ENCODE assay signal across 27 cellular contexts in genomic region chr18:48904847-48905394, GRCh38.
"Had no signal": no experiment of that assay in that cellular context is flagged by ENCODE, and none has a peak within 500 bp of the region (broad histone marks: within the 10 kb centered on the region; RNA-seq: fewer than 3 reads in every experiment).

No MANE protein-coding gene starts in this region.

- H3K9me3 ChIP-seq: neutrophil, pancreas, prostate gland, thyroid gland had no signal

- H3K4me1 ChIP-seq: prostate gland had no signal

- H3K36me3 ChIP-seq: breast epithelium, neutrophil, pancreas, prostate gland, stomach, thyroid gland, WERI-Rb-1 had no signal

- DNase-seq: activated CD4-positive, alpha-beta memory T cell treated with anti-CD3 and anti-CD28 coated beads for 36 hours; activated CD4-positive, alpha-beta T cell treated with anti-CD3 and anti-CD28 coated beads, Interleukin-2, amount 10 ng/mL, durations not matched to agents 24 days and 14 days; activated CD8-positive, alpha-beta memory T cell treated with anti-CD3 and anti-CD28 coated beads, Interleukin-2, amount 50 U/mL, for 4 hours; activated gamma-delta T cell treated with Interleukin-2 at 50 U/mL for 16 hours; effector memory CD8-positive, alpha-beta T cell; hippocampal formation; kidney; left colon; naive B cell; nephron progenitor cell; retina; stimulated activated CD4-positive, alpha-beta T cell treated with anti-CD3 and anti-CD28 coated beads, Interleukin-15, amount 100 ng/mL, for 24 hours; stimulated activated CD4-positive, alpha-beta T cell treated with anti-CD3 and anti-CD28 coated beads, Interleukin-2, amount 100 ng/mL, for 24 hours; stimulated activated naive B cell treated with anti-CD40 and anti-IgM and Interleukin-4, amounts not matched to agents 10 μg/mL and 1 μg/mL and 100 μg/mL, for 72 hours; stomach; T-helper 17 cell; T1000; thyroid gland; WERI-Rb-1 had no signal

- H3K27me3 ChIP-seq: breast epithelium, dorsolateral prefrontal cortex, neutrophil, pancreas, stomach, thyroid gland had no signal

- ATAC-seq: activated CD4-positive, CD25-positive, alpha-beta regulatory T cell treated with anti-CD3 and anti-CD28 coated beads, Interleukin-2, amount 50 U/mL, for 24 hours; activated naive CD4-positive, alpha-beta T cell treated with anti-CD3 and anti-CD28 coated beads, Interleukin-2, amount 50 U/mL, for 72 hours; effector memory CD8-positive, alpha-beta T cell; esophagus mucosa; left colon; pancreas; stimulated activated naive B cell treated with anti-CD40 and anti-IgM and Interleukin-4, amounts not matched to agents 10 μg/mL and 1 μg/mL and 100 μg/mL, for 72 hours; T-helper 17 cell had no signal

- H3K4me3 ChIP-seq: breast epithelium, dorsolateral prefrontal cortex, pancreas, prostate gland, stomach, thyroid gland had no signal

- H3K27ac ChIP-seq: breast epithelium, dorsolateral prefrontal cortex, neutrophil, pancreas, prostate gland, stomach, thyroid gland, WERI-Rb-1 had no signal
